8 cellular contexts compared by ENCODE assay signal in genomic region chr1:197199923-197200467, GRCh38. TPM values are rescaled to one million over a fixed set of nuclear protein-coding genes. Genes with fewer than 3 reads are reported as not detected.
DNase-seq lines count a peak whose midpoint lies in the region; ATAC-seq, FAIRE-seq and TF ChIP-seq lines count a peak whose summit lies in the region.

No MANE protein-coding gene starts in this region.

- H3K4me3 Mint-ChIP-seq in naive B cell, result peak overlapping the region; percentile 89 to 99 (median 94)

- DNase-seq in Caki2 (ENCODE audit: low read depth) (peak; percentile 63), bronchial epithelial cell (ENCODE audit: low read depth) (no peak), naive B cell (peak; percentile 2), NCI-H446 treated with DMSO at 0.1 percent for 48 hours (lab: John Stamatoyannopoulos, UW) (no peak)

- no peaks in the 10 kb centered on the region for H3K9me3 Mint-ChIP-seq in naive B cell

- H3K36me3 ChIP-seq in KOPT-K1 (ENCODE audit: insufficient read depth, low read length), result no peaks in the 10 kb centered on the region
- no peaks in the 10 kb centered on the region for H3K36me3 ChIP-seq in bronchial epithelial cell (ENCODE audit: control insufficient read depth, insufficient read depth, low read length)

- no peaks in the 10 kb centered on the region for H3K9me3 ChIP-seq in KOPT-K1 (ENCODE audit: insufficient read depth, low read length, poor library complexity, severe bottlenecking)

- H3K27me3 ChIP-seq in bronchial epithelial cell (ENCODE audit: control insufficient read depth, insufficient read depth, low read length), result no peaks in the 10 kb centered on the region

- ATAC-seq in naive B cell (ENCODE audit: low read depth in 2 of 2) (no peak), HG03520 (IDR thresholded peaks at IDR 0.05; ENCODE audit: unreplicated experiment) (no peak), GM18907 (IDR thresholded peaks at IDR 0.05; ENCODE audit: unreplicated experiment) (no peak), GM19452 (IDR thresholded peaks at IDR 0.05; ENCODE audit: unreplicated experiment) (no peak)

- no peaks in the 10 kb centered on the region for H3K36me3 Mint-ChIP-seq in naive B cell

- H3K4me3 ChIP-seq in bronchial epithelial cell (ENCODE audit: low read depth, low read length), result peak overlapping the region; percentile 88

- peak overlapping the region in 5 of 6 donors; percentile 86 to 96 (median 95) for H3K27ac Mint-ChIP-seq in naive B cell

- TF ChIP-seq CTCF in bronchial epithelial cell (IDR thresholded peaks at IDR 0.05; ENCODE audit: insufficient read depth, low read length, severe bottlenecking), result no peak

- in situ Hi-C loops in Caki2 (cut with HindIII; ENCODE audit: low pct_unique_long_range_greater_than_20kb, low sequenced_read_pairs), result no loop called here

- peak overlapping the region; percentile 91 for H3K27ac ChIP-seq in KOPT-K1 (ENCODE audit: low read depth, low read length, poor library complexity, severe bottlenecking)

- H3K27me3 Mint-ChIP-seq in naive B cell, result no peaks in the 10 kb centered on the region

- H3K4me1 Mint-ChIP-seq in naive B cell, result peaks cover 54 to 69% (median 68%) of the 10 kb centered on the region in 3 donors

- no peak for FAIRE-seq in bronchial epithelial cell (lab: Jason Lieb, UNC)

RNA-seq across cellular contexts. Expression of gene ZBTB41, which starts 1.1 kb away (rescaled TPM):
- total RNA-seq in Caki2 (2014; rRNA removed; shearing (Covaris generic); ENCODE audit: low replicate concordance), result 9.1 and 14.0 TPM in 2 replicates
- 14.0 and 16.4 TPM in 2 replicates for total RNA-seq in bronchial epithelial cell
- polyA plus RNA-seq in naive B cell (ENCODE audit: low read depth in 6 of 6), result 1 to 10 TPM; 2.2 to 4.8 (median 4.1) TPM

RNA-seq across cellular contexts. Expression of gene ASPM, which starts 53.5 kb away (rescaled TPM):
- total RNA-seq in Caki2 (2014; rRNA removed; shearing (Covaris generic); ENCODE audit: low replicate concordance), result 14.5 and 21.4 TPM in 2 replicates
- 0.26 and 0.77 TPM in 2 replicates for total RNA-seq in bronchial epithelial cell
- polyA plus RNA-seq in naive B cell (ENCODE audit: low read depth in 6 of 6), result not detected

Comparison
In these comparisons a context has a peak if more than half of its experiments do, and no peak if none do; other contexts are left out.
1. DNase-seq: peak in Caki2 (single experiment) and naive B cell (single experiment); none in bronchial epithelial cell (single experiment) and NCI-H446 treated with DMSO at 0.1 percent for 48 hours (single experiment).